8 cellular contexts compared by ENCODE assay signal in genomic region chr1:38018864-38019343, GRCh38. TPM values are rescaled to one million over a fixed set of nuclear protein-coding genes. Genes with fewer than 3 reads are reported as not detected.
A peak's percentile ranks its signal among the peaks of the same experiment; 100 is the strongest.
DNase-seq lines count a peak whose midpoint lies in the region; ATAC-seq and TF ChIP-seq lines count a peak whose summit lies in the region.

No MANE protein-coding gene starts in this region.

- H3K4me1 Mint-ChIP-seq in activated naive CD4-positive, alpha-beta T cell treated with anti-CD3 and anti-CD28 coated beads, Interleukin-2, amount 50 U/mL, for 24 hours, result peaks cover 36% of the 10 kb centered on the region

- H3K9ac ChIP-seq in OCI-LY1 (ENCODE audit: low read length) (no peak overlapping the region), smooth muscle cell (ENCODE audit: low read depth) (no peak overlapping the region)

- H4K20me1 ChIP-seq in OCI-LY1 (ENCODE audit: insufficient read depth, low read length) (no peaks in the 10 kb centered on the region), smooth muscle cell (ENCODE audit: low read depth) (peaks cover 54% of the 10 kb centered on the region)

- H3K4me2 ChIP-seq in OCI-LY1 (ENCODE audit: low read length) (no peak overlapping the region), smooth muscle cell (no peak overlapping the region)

- peaks cover 13% of the 10 kb centered on the region for H3K36me3 Mint-ChIP-seq in activated naive CD4-positive, alpha-beta T cell treated with anti-CD3 and anti-CD28 coated beads, Interleukin-2, amount 50 U/mL, for 24 hours

- H3K27me3 ChIP-seq in OCI-LY1 (ENCODE audit: insufficient read depth, low read length) (no peaks in the 10 kb centered on the region), smooth muscle cell (ENCODE audit: low read depth) (no peaks in the 10 kb centered on the region), MG63 (no peaks in the 10 kb centered on the region)

- no peaks in the 10 kb centered on the region for H3K9me3 ChIP-seq in OCI-LY1 (ENCODE audit: low read length)
- no peaks in the 10 kb centered on the region for H3K9me3 ChIP-seq in smooth muscle cell (replicated peaks; ENCODE audit: low read depth)
- H3K9me3 ChIP-seq in MG63, result no peaks in the 10 kb centered on the region

- H3K27ac ChIP-seq in OCI-LY1 (ENCODE audit: low read depth, low read length, poor library complexity, severe bottlenecking), result no peak overlapping the region
- no peak overlapping the region for H3K27ac ChIP-seq in smooth muscle cell (ENCODE audit: low read depth)

- no peaks in the 10 kb centered on the region for H3K9me3 Mint-ChIP-seq in activated naive CD4-positive, alpha-beta T cell treated with anti-CD3 and anti-CD28 coated beads, Interleukin-2, amount 50 U/mL, for 24 hours

- H3F3A ChIP-seq in OCI-LY1 (ENCODE audit: insufficient read depth, low read length), result no peaks in the 10 kb centered on the region; the same call in 1 of the 2 replicates
- H3F3A ChIP-seq in smooth muscle cell (ENCODE audit: low read depth), result no peaks in the 10 kb centered on the region

- H3K36me3 ChIP-seq in OCI-LY1 (ENCODE audit: insufficient read depth, low read length), result peaks cover 87% of the 10 kb centered on the region
- H3K36me3 ChIP-seq in smooth muscle cell (ENCODE audit: low read depth), result peaks cover 22% of the 10 kb centered on the region
- peaks cover 94% of the 10 kb centered on the region for H3K36me3 ChIP-seq in MG63

- peaks cover 9% of the 10 kb centered on the region for H3K4me1 ChIP-seq in OCI-LY1 (ENCODE audit: insufficient read depth, low read length, severe bottlenecking)
- H3K4me1 ChIP-seq in smooth muscle cell (ENCODE audit: low read depth), result no peaks in the 10 kb centered on the region

- H3K27ac Mint-ChIP-seq in activated naive CD4-positive, alpha-beta T cell treated with anti-CD3 and anti-CD28 coated beads, Interleukin-2, amount 50 U/mL, for 24 hours, result peak overlapping the region; percentile 12

- H2AFZ ChIP-seq in OCI-LY1 (ENCODE audit: low read length) (no peak overlapping the region), smooth muscle cell (ENCODE audit: low read depth) (no peak overlapping the region)

- no peak overlapping the region for H3K4me3 Mint-ChIP-seq in activated naive CD4-positive, alpha-beta T cell treated with anti-CD3 and anti-CD28 coated beads, Interleukin-2, amount 50 U/mL, for 24 hours

- DNase-seq in activated naive CD4-positive, alpha-beta T cell treated with anti-CD3 and anti-CD28 coated beads, Interleukin-2, amount 50 U/mL, for 16 hours, result no peak
- DNase-seq in epithelial cell of esophagus (ENCODE audit: low read depth) (no peak), smooth muscle cell (lab: John Stamatoyannopoulos, UW; ENCODE audit: unreplicated experiment) (no peak), MG63 (no peak), retina (no peak)

- TF ChIP-seq CTCF in OCI-LY1 (IDR thresholded peaks at IDR 0.05; ENCODE audit: low read length) (peak; percentile 61), epithelial cell of esophagus (IDR thresholded peaks at IDR 0.05; ENCODE audit: insufficient read depth, low read depth, low read length, missing control alignments) (peak; percentile 57), smooth muscle cell (IDR thresholded peaks at IDR 0.05; ENCODE audit: borderline replicate concordance, insufficient read depth, poor library complexity, severe bottlenecking) (peak; percentile 54)

- H3K79me2 ChIP-seq in OCI-LY1 (ENCODE audit: insufficient read depth, low read length), result peaks cover 14% of the 10 kb centered on the region; the same call in 1 of the 2 replicates
- H3K79me2 ChIP-seq in smooth muscle cell (ENCODE audit: low read depth), result peaks cover 61% of the 10 kb centered on the region

- no peaks in the 10 kb centered on the region for H3K27me3 Mint-ChIP-seq in activated naive CD4-positive, alpha-beta T cell treated with anti-CD3 and anti-CD28 coated beads, Interleukin-2, amount 50 U/mL, for 24 hours

- WGBS in smooth muscle cell (ENCODE audit: low lambda C conversion rate), result 90% methylated on average over 6 of the region's 6 CpGs

- no peak overlapping the region for H3K4me3 ChIP-seq in OCI-LY1 (ENCODE audit: low read depth, low read length, poor library complexity, severe bottlenecking)
- no peak overlapping the region for H3K4me3 ChIP-seq in epithelial cell of esophagus (ENCODE audit: low read length)
- no peak overlapping the region for H3K4me3 ChIP-seq in smooth muscle cell
- H3K4me3 ChIP-seq in MG63, result no peak overlapping the region

- ATAC-seq in GM19452 (IDR thresholded peaks at IDR 0.05; ENCODE audit: unreplicated experiment), result no peak

- H3K9me2 ChIP-seq in OCI-LY1 (ENCODE audit: low read depth, low read length), result no peaks in the 10 kb centered on the region

RNA-seq across cellular contexts. Expression of gene UTP11, which starts 6.4 kb away (rescaled TPM):
- total RNA-seq in smooth muscle cell, result 72.4 and 73.5 TPM in 2 replicates
- 43.7 and 44.4 TPM in 2 replicates for polyA plus RNA-seq in smooth muscle cell
- 101 and 200 TPM in 2 replicates for total RNA-seq in MG63 (2014; rRNA removed; shearing (Covaris generic); ENCODE audit: low replicate concordance)

RNA-seq across cellular contexts. Expression of gene FHL3, which starts 13.6 kb away (rescaled TPM):
- total RNA-seq in smooth muscle cell, result 29.5 and 32.0 TPM in 2 replicates
- 67.1 and 70.2 TPM in 2 replicates for polyA plus RNA-seq in smooth muscle cell
- total RNA-seq in MG63 (2014; rRNA removed; shearing (Covaris generic); ENCODE audit: low replicate concordance), result 13.7 and 26.0 TPM in 2 replicates

RNA-seq across cellular contexts. Expression of gene POU3F1, which starts 27.7 kb away (rescaled TPM):
- not detected in 2 replicates for total RNA-seq in smooth muscle cell
- polyA plus RNA-seq in smooth muscle cell, result 0.55 and 1.4 TPM in 2 replicates
- total RNA-seq in MG63 (2014; rRNA removed; shearing (Covaris generic); ENCODE audit: low replicate concordance), result not detected in 2 replicates

RNA-seq across cellular contexts. Expression of gene SF3A3, which starts 29.1 kb away (rescaled TPM):
- total RNA-seq in smooth muscle cell, result 74.9 and 79.6 TPM in 2 replicates
- 50.8 and 54.0 TPM in 2 replicates for polyA plus RNA-seq in smooth muscle cell
- 91.1 and 159 TPM in 2 replicates for total RNA-seq in MG63 (2014; rRNA removed; shearing (Covaris generic); ENCODE audit: low replicate concordance)
